ENCODE assay signal across 1 cellular context in genomic region chr22:36028646-36029405, GRCh38.
A peak's percentile ranks its signal among the peaks of the same experiment; 100 is the strongest.
TF ChIP-seq lines count a peak whose summit lies in the region.

A gene with protein sequence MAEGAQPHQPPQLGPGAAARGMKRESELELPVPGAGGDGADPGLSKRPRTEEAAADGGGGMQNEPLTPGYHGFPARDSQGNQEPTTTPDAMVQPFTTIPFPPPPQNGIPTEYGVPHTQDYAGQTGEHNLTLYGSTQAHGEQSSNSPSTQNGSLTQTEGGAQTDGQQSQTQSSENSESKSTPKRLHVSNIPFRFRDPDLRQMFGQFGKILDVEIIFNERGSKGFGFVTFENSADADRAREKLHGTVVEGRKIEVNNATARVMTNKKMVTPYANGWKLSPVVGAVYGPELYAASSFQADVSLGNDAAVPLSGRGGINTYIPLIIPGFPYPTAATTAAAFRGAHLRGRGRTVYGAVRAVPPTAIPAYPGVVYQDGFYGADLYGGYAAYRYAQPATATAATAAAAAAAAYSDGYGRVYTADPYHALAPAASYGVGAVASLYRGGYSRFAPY (minus strand): TSS chr22:36028824. CDS start chr22:36028425, 399 bp downstream.

TF ChIP-seq in liver, 16 proteins besides CTCF, POLR2A, EP300 and RAD21 (continued from another document):
- TF ChIP-seq, protein P1, sequence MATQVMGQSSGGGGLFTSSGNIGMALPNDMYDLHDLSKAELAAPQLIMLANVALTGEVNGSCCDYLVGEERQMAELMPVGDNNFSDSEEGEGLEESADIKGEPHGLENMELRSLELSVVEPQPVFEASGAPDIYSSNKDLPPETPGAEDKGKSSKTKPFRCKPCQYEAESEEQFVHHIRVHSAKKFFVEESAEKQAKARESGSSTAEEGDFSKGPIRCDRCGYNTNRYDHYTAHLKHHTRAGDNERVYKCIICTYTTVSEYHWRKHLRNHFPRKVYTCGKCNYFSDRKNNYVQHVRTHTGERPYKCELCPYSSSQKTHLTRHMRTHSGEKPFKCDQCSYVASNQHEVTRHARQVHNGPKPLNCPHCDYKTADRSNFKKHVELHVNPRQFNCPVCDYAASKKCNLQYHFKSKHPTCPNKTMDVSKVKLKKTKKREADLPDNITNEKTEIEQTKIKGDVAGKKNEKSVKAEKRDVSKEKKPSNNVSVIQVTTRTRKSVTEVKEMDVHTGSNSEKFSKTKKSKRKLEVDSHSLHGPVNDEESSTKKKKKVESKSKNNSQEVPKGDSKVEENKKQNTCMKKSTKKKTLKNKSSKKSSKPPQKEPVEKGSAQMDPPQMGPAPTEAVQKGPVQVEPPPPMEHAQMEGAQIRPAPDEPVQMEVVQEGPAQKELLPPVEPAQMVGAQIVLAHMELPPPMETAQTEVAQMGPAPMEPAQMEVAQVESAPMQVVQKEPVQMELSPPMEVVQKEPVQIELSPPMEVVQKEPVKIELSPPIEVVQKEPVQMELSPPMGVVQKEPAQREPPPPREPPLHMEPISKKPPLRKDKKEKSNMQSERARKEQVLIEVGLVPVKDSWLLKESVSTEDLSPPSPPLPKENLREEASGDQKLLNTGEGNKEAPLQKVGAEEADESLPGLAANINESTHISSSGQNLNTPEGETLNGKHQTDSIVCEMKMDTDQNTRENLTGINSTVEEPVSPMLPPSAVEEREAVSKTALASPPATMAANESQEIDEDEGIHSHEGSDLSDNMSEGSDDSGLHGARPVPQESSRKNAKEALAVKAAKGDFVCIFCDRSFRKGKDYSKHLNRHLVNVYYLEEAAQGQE (IDR thresholded peaks at IDR 0.05): peak; percentile 62
- peak; percentile 88 for TF ChIP-seq FOXA1 (IDR thresholded peaks at IDR 0.05)
- peak; percentile 17 to 20 for TF ChIP-seq HNF4A (conservative IDR thresholded peaks at IDR 0.05)
